ENCODE assay signal across 18 cellular contexts in genomic region chr1:59695301-59695700, GRCh38.
"Had no signal": no experiment of that assay in that cellular context is flagged by ENCODE, and none has a peak within 500 bp of the region (broad histone marks: within the 10 kb centered on the region; RNA-seq: fewer than 3 reads in every experiment).

No MANE protein-coding gene starts in this region.

- H3K4me3 Mint-ChIP-seq: activated naive CD8-positive, alpha-beta T cell treated with anti-CD3 and anti-CD28 coated beads, Interleukin-2, amount 50 U/mL, for 24 hours; activated T-helper 1 cell treated with anti-CD3 and anti-CD28 coated beads, Interleukin-12 subunit alpha, Interleukin-12 subunit beta, Interleukin-2, Interleukin-4 antibody, amounts not matched to agents 30 ng/mL and 10 ng/mL and 1 ng/mL, durations not matched to agents 14 hours and 24 hours and 36 hours; dendritic cell treated with granulocyte-macrophage colony-stimulating factor and Interleukin-4, amounts not matched to agents 40 ng/mL and 50 ng/mL, for 4 days; effector memory CD8-positive, alpha-beta T cell had no signal

- H3K9ac ChIP-seq: parathyroid adenoma had no signal

- H2AFZ ChIP-seq: parathyroid adenoma had no signal

- ATAC-seq: activated CD4-positive, CD25-positive, alpha-beta regulatory T cell treated with anti-CD3 and anti-CD28 coated beads, Interleukin-2, amount 50 U/mL, for 24 hours; activated naive CD8-positive, alpha-beta T cell treated with anti-CD3 and anti-CD28 coated beads, Interleukin-2, amount 50 U/mL, for 24 hours; effector memory CD8-positive, alpha-beta T cell; left lobe of liver; naive thymus-derived CD8-positive, alpha-beta T cell had no signal

- H3K4me1 ChIP-seq: parathyroid adenoma had no signal

- H3K27ac ChIP-seq: ascending aorta, epithelial cell of prostate, parathyroid adenoma, tibial nerve had no signal

- H3K27me3 Mint-ChIP-seq: activated naive CD8-positive, alpha-beta T cell treated with anti-CD3 and anti-CD28 coated beads, Interleukin-2, amount 50 U/mL, for 24 hours; dendritic cell treated with granulocyte-macrophage colony-stimulating factor and Interleukin-4, amounts not matched to agents 40 ng/mL and 50 ng/mL, for 4 days; effector memory CD8-positive, alpha-beta T cell had no signal

- H3K9me3 ChIP-seq: ascending aorta, tibial nerve had no signal

- H3K27me3 ChIP-seq: ascending aorta, tibial nerve had no signal

- H3K9me3 Mint-ChIP-seq: dendritic cell treated with granulocyte-macrophage colony-stimulating factor and Interleukin-4, amounts not matched to agents 40 ng/mL and 50 ng/mL, for 4 days; effector memory CD8-positive, alpha-beta T cell; naive thymus-derived CD8-positive, alpha-beta T cell had no signal

- H3K36me3 Mint-ChIP-seq: naive thymus-derived CD8-positive, alpha-beta T cell had no signal

- H3K79me2 ChIP-seq: parathyroid adenoma had no signal

- H3K4me3 ChIP-seq: ascending aorta, tibial nerve had no signal

- H3K36me3 ChIP-seq: ascending aorta, tibial nerve had no signal

- H3K27ac Mint-ChIP-seq: activated naive CD8-positive, alpha-beta T cell treated with anti-CD3 and anti-CD28 coated beads, Interleukin-2, amount 50 U/mL, for 24 hours; activated T-helper 1 cell treated with anti-CD3 and anti-CD28 coated beads, Interleukin-12 subunit alpha, Interleukin-12 subunit beta, Interleukin-2, Interleukin-4 antibody, amounts not matched to agents 30 ng/mL and 10 ng/mL and 1 ng/mL, durations not matched to agents 14 hours and 24 hours and 36 hours; dendritic cell treated with granulocyte-macrophage colony-stimulating factor and Interleukin-4, amounts not matched to agents 40 ng/mL and 50 ng/mL, for 4 days had no signal

- DNase-seq: activated CD4-positive, alpha-beta T cell treated with anti-CD3 and anti-CD28 coated beads, Interleukin-2, amount 50 U/mL, for 1 hour; activated naive CD4-positive, alpha-beta T cell treated with Interleukin-2 at 50 U/mL for 16 hours; activated naive CD8-positive, alpha-beta T cell treated with anti-CD3 and anti-CD28 coated beads, Interleukin-2, amount 50 U/mL, for 24 hours; effector memory CD8-positive, alpha-beta T cell; naive thymus-derived CD8-positive, alpha-beta T cell; retina; stimulated activated CD4-positive, alpha-beta T cell treated with anti-CD3 and anti-CD28 coated beads, Interleukin-15, amount 100 ng/mL, for 24 hours; stimulated activated CD4-positive, alpha-beta T cell treated with anti-CD3 and anti-CD28 coated beads, Interleukin-4, amount 100 ng/mL, for 1 hour; stimulated activated naive CD4-positive, alpha-beta T cell treated with Interleukin-2 at 50 U/mL for 16 hours; substantia nigra had no signal
